In genomic region chrX:74343970-74344622, GRCh38 we compare ENCODE assay signal across 8 cellular contexts. TPM values are rescaled to one million over a fixed set of nuclear protein-coding genes. Genes with fewer than 3 reads are reported as not detected.
DNase-seq lines count a peak whose midpoint lies in the region; ATAC-seq, FAIRE-seq and TF ChIP-seq lines count a peak whose summit lies in the region.

No MANE protein-coding gene starts in this region.

- no peak for TF ChIP-seq POLR2A in gastrocnemius medialis (IDR thresholded peaks at IDR 0.05)

- peak; percentile 99 for FAIRE-seq in astrocyte (lab: Jason Lieb, UNC)

- H3K4me1 ChIP-seq in astrocyte (ENCODE audit: insufficient read depth, low read length): no peaks in the 10 kb centered on the region
- no peaks in the 10 kb centered on the region for H3K4me1 ChIP-seq in right cardiac atrium (ENCODE audit: control insufficient read depth, insufficient read depth, low read length)
- H3K4me1 ChIP-seq in gastrocnemius medialis: no peaks in the 10 kb centered on the region

- H2AFZ ChIP-seq in astrocyte (ENCODE audit: low read depth, low read length): no peak overlapping the region

- H3K27me3 ChIP-seq in H7 (ENCODE audit: control insufficient read depth, insufficient read depth, low read length) (no peaks in the 10 kb centered on the region), astrocyte (ENCODE audit: insufficient read depth, low read length) (no peaks in the 10 kb centered on the region), right cardiac atrium (ENCODE audit: control insufficient read depth, insufficient read depth) (no peaks in the 10 kb centered on the region), gastrocnemius medialis (no peaks in the 10 kb centered on the region)

- TF ChIP-seq CTCF in astrocyte (IDR thresholded peaks at IDR 0.05; ENCODE audit: insufficient read depth, low read depth, low read length) (peak; percentile 39), gastrocnemius medialis (IDR thresholded peaks at IDR 0.05 in 4 of 5, conservative IDR thresholded peaks at IDR 0.05 in 1 of 5) (peak in 4 of 5 experiments; percentile 46 to 65 (median 56))

- no peak for DNase-seq in activated CD4-positive, CD25-positive, alpha-beta regulatory T cell treated with anti-CD3 and anti-CD28 coated beads, Interleukin-2, amount 50 U/mL, for 72 hours
- DNase-seq in H7 (peak; percentile 82), M059J (ENCODE audit: low read depth) (peak; percentile 98), RPMI7951 (ENCODE audit: low read depth) (peak; percentile 93), astrocyte (ENCODE audit: low read depth) (peak; percentile 88), right cardiac atrium (peak in 1 of 3 donors; percentile 41), gastrocnemius medialis (peak; percentile 11 to 18)

- H3K27ac Mint-ChIP-seq in astrocyte (ENCODE audit: unreplicated experiment): peak overlapping the region; percentile 44

- H3K36me3 ChIP-seq in H7 (replicated peaks; ENCODE audit: control insufficient read depth, insufficient read depth, low read length) (no peaks in the 10 kb centered on the region), astrocyte (ENCODE audit: insufficient read depth, low read length) (no peaks in the 10 kb centered on the region), gastrocnemius medialis (no peaks in the 10 kb centered on the region)

- H4K20me1 ChIP-seq in astrocyte (ENCODE audit: insufficient read depth, low read length): no peaks in the 10 kb centered on the region

- peaks cover 12% of the 10 kb centered on the region for H3K4me1 Mint-ChIP-seq in astrocyte (ENCODE audit: low read depth, unreplicated experiment)

- in situ Hi-C loops in gastrocnemius medialis (cut with MboI; ENCODE audit: low sequenced_read_pairs in 4 of 4): loop anchor here (5.0 to 10.0 kb wide), 2 partner anchors 487 to 489 kb away; partner anchors contain the start of gene XIST (in 2 of the 4)

- peak overlapping the region; percentile 30 for H3K4me2 ChIP-seq in astrocyte (ENCODE audit: low read length)

- H3K27ac ChIP-seq in astrocyte (ENCODE audit: low read depth, low read length) (no peak overlapping the region), right cardiac atrium (ENCODE audit: low read length) (no peak overlapping the region), gastrocnemius medialis (no peak overlapping the region)

- H3K4me3 ChIP-seq in H7 (ENCODE audit: insufficient read depth, low read depth, low read length) (no peak overlapping the region), astrocyte (ENCODE audit: insufficient read depth, low read depth, low read length) (no peak overlapping the region), right cardiac atrium (ENCODE audit: low read length) (no peak overlapping the region), gastrocnemius medialis (no peak overlapping the region)

- H3K4me3 Mint-ChIP-seq in astrocyte (ENCODE audit: unreplicated experiment): no peak overlapping the region

- ATAC-seq in activated CD4-positive, CD25-positive, alpha-beta regulatory T cell treated with anti-CD3 and anti-CD28 coated beads, Interleukin-2, amount 50 U/mL, for 24 hours: peak; percentile 44 to 83
- ATAC-seq in right cardiac atrium: peak; percentile 85 to 98
- ATAC-seq in gastrocnemius medialis: peak in 1 of 2 donors; percentile 61

- no peak overlapping the region for H3K9ac ChIP-seq in astrocyte (ENCODE audit: low read length)

- WGBS in right cardiac atrium: 56% methylated on average over 5 of the region's 5 CpGs

- intact Hi-C loops in right cardiac atrium (cut with DNase I): loop anchor here in 1 of 4 donors (5.0 kb wide), 1 partner anchor 487 kb away; no protein-coding TSS in a partner anchor
- intact Hi-C loops in gastrocnemius medialis (cut with DNase I; ENCODE audit: low total_unique reads): loop anchor here (5.0 to 10.0 kb wide), 2 partner anchors 209 to 332 kb away; no protein-coding TSS in a partner anchor

- H3K27me3 Mint-ChIP-seq in astrocyte (ENCODE audit: low read depth, unreplicated experiment): no peaks in the 10 kb centered on the region

- no peaks in the 10 kb centered on the region for H3K9me3 Mint-ChIP-seq in astrocyte (ENCODE audit: unreplicated experiment)

- H3K79me2 ChIP-seq in astrocyte (ENCODE audit: insufficient read depth, low read length): no peaks in the 10 kb centered on the region

- no peaks in the 10 kb centered on the region for H3K36me3 Mint-ChIP-seq in astrocyte (ENCODE audit: low read depth, unreplicated experiment)

- H3K9me3 ChIP-seq in astrocyte (ENCODE audit: insufficient read depth, low read depth, low read length) (no peaks in the 10 kb centered on the region), right cardiac atrium (ENCODE audit: control insufficient read depth, low read length) (no peaks in the 10 kb centered on the region), gastrocnemius medialis (no peaks in the 10 kb centered on the region)

RNA-seq across cellular contexts. Expression of gene ZCCHC13, which starts 40.1 kb away (rescaled TPM):
- total RNA-seq in H7 (2014; rRNA removed; shearing (Covaris generic)): not detected in 2 replicates
- not detected in 2 replicates for total RNA-seq in M059J (2014; rRNA removed; shearing (Covaris generic))
- total RNA-seq in RPMI7951 (2014; rRNA removed; shearing (Covaris generic)): not detected in 2 replicates
- total RNA-seq in astrocyte: not detected in 2 replicates
- not detected for total RNA-seq in right cardiac atrium
- not detected for polyA plus RNA-seq in right cardiac atrium
- total RNA-seq in gastrocnemius medialis: not detected
